8 cellular contexts compared by ENCODE assay signal in the genomic region with DNA sequence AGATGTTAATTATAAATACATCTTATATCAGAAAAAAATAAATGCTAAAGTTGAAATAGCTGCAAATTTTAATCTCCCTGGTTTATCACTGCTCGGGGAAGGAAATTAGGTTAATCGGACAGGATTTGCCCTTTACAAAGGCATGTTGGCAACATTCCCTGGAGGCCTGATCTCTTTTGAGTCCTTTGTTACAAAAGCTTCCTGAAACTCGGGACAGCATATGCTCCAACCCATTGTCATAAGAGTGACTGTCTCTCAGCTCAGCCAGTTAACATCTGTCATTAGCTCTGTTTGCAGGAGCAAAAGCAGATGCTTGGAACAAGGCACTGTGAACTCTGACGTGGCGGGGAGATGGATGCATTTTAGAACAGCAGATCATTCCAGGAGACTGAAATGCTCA.
DNase-seq lines count a peak whose midpoint lies in the region; ATAC-seq and TF ChIP-seq lines count a peak whose summit lies in the region.
"Had no signal": no experiment of that assay in that cellular context is flagged by ENCODE, and none has a peak within 500 bp of the region (broad histone marks: within the 10 kb centered on the region; RNA-seq: fewer than 3 reads in every experiment).

No MANE protein-coding gene starts in this region.

- H3K9me3 ChIP-seq in HEK293 (ENCODE audit: control insufficient read depth, insufficient read depth, low read depth, low read length), result no peaks in the 10 kb centered on the region

- no peak for TF ChIP-seq CTCF in HEK293 (tag by site-specific recombination; IDR thresholded peaks at IDR 0.05)

- 0 out of 2 replicates have a peak, but pooled peaks cover 2% of the 10 kb centered on the region for H3K4me1 ChIP-seq in HEK293 (ENCODE audit: control insufficient read depth, insufficient read depth, low read length)

- DNase-seq in NCI-H774 (lab: John Stamatoyannopoulos, UW) (peak; percentile 69), fibroblast of gingiva (ENCODE audit: low read depth) (peak; percentile 43), pons (ENCODE audit: low spot score) (peak; percentile 21), Kasumi-1 (lab: John Stamatoyannopoulos, UW) (no peak)
- DNase-seq in activated CD8-positive, alpha-beta memory T cell treated with anti-CD3 and anti-CD28 coated beads, Interleukin-2, amount 50 U/mL, for 48 hours, result no peak
- DNase-seq: activated naive CD4-positive, alpha-beta T cell treated with Interleukin-2 at 50 U/mL for 16 hours had no signal

- CTCF ChIA-PET in HEK293 (lab: Yijun Ruan, JAX), result interaction anchor here (0.6 to 0.9 kb wide), 4 partner anchors 9 to 165 kb away, joined by 3 to 5 read pairs (median 3); no protein-coding TSS in a partner anchor

- no peak overlapping the region for H3K4me3 ChIP-seq in HEK293 (ENCODE audit: low read depth, low read length)

- H3K36me3 ChIP-seq in HEK293 (ENCODE audit: control insufficient read depth in 2 of 2, insufficient read depth in 1 of 2, low read length in 2 of 2), result no peaks in the 10 kb centered on the region; a peak in 1 of 3 replicates

- POLR2A ChIA-PET in HEK293 (lab: Yijun Ruan, JAX), result interaction anchor here (1.2 kb wide), 1 partner anchor 81 kb away, joined by 3 read pairs; the partner anchor contains the start of gene MYO10

- no peak for ATAC-seq in HG02938 (IDR thresholded peaks at IDR 0.05; ENCODE audit: unreplicated experiment)

- H3K27ac ChIP-seq in HEK293 (ENCODE audit: extremely low read depth, low read depth, low read length), result no peak overlapping the region

TF ChIP-seq in HEK293, 187 proteins besides CTCF, POLR2A, EP300 and RAD21:
- TF ChIP-seq HOXC10 (CRISPR knock-in tag; IDR thresholded peaks at IDR 0.05) (no peak), ZNF433 (tag by site-specific recombination; IDR thresholded peaks at IDR 0.05; ENCODE audit: low read depth) (no peak), ZNF391 (tag by site-specific recombination; IDR thresholded peaks at IDR 0.05; ENCODE audit: borderline replicate concordance, low read depth) (no peak), ZNF341 (tag by site-specific recombination; IDR thresholded peaks at IDR 0.05; ENCODE audit: low read depth) (peak; percentile 45), SCRT2 (tag by site-specific recombination; IDR thresholded peaks at IDR 0.05) (no peak), ZNF404 (tag by site-specific recombination; IDR thresholded peaks at IDR 0.05) (no peak), ZNF48 (tag by site-specific recombination; IDR thresholded peaks at IDR 0.05) (no peak), KLF1 (tag by site-specific recombination; IDR thresholded peaks at IDR 0.05) (no peak)

Comparison
In these comparisons a context has a peak if more than half of its experiments do, and no peak if none do; other contexts are left out.
1. DNase-seq: peak in NCI-H774 (single experiment), fibroblast of gingiva (single experiment) and pons (single experiment); none in Kasumi-1 (0 of 2) and activated CD8-positive, alpha-beta memory T cell treated with anti-CD3 and anti-CD28 coated beads, Interleukin-2, amount 50 U/mL, for 48 hours (single experiment).